Comparison of ENCODE assay signal across 8 cellular contexts in the genomic region with DNA sequence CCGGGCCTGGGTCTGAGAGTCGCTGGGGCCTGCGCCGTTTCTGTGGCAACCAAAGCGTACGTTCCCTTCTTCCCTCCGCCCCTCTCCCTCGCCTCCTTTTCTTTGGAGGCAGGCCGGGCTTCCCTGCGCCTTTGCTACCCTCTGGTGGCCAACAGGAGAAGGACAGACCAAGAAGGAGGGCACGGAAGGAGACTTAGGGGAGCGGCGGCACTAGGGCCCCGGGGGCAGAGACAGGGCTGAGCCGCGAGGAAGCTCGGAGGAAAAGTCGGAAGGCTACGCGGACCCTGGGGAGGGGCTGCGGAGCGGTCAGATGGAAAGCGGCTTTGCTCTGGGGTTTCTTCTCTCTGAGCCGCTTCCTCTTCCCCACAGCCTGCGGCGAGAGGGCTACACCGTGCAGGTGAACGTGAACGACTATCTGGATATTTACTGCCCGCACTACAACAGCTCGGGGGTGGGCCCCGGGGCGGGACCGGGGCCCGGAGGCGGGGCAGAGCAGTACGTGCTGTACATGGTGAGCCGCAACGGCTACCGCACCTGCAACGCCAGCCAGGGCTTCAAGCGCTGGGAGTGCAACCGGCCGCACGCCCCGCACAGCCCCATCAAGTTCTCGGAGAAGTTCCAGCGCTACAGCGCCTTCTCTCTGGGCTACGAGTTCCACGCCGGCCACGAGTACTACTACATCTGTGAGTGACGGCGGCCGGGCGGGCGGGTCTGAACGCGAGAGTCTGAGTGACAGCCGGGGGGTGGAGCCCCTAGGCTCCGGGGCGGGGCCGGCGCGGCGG. TPM values are rescaled to one million over a fixed set of nuclear protein-coding genes. Genes with fewer than 3 reads are reported as not detected.
A peak's percentile ranks its signal among the peaks of the same experiment; 100 is the strongest.
DNase-seq lines count a peak whose midpoint lies in the region; ATAC-seq and TF ChIP-seq lines count a peak whose summit lies in the region.

No MANE protein-coding gene starts in this region.

- intact Hi-C loops in testis (cut with DNase I; ENCODE audit: low total_unique reads): no loop called here

- no peak for TF ChIP-seq POLR2A in testis (IDR thresholded peaks at IDR 0.05)

- H3K4me1 ChIP-seq in testis: peaks cover 38% of the 10 kb centered on the region

- H3K9me3 ChIP-seq in SK-N-MC (ENCODE audit: low read depth, low read length) (no peaks in the 10 kb centered on the region), testis (no peaks in the 10 kb centered on the region)

- ATAC-seq in HG02610 (IDR thresholded peaks at IDR 0.05; ENCODE audit: unreplicated experiment) (peak; percentile 80), omental fat pad (ENCODE audit: low FRiP score) (peak; percentile 83)

- H3K9ac ChIP-seq in SK-N-MC (ENCODE audit: insufficient read length): peak overlapping the region; percentile 24

- H3K27ac Mint-ChIP-seq in activated naive CD4-positive, alpha-beta T cell treated with anti-CD3 and anti-CD28 coated beads, Interleukin-2, amount 50 U/mL, for 24 hours: peak overlapping the region; percentile 83

- 0% methylated on average over 18 to 67 of the region's 67 CpGs for WGBS in testis, 2 donors

- H3K4me3 ChIP-seq in SK-N-MC: peak overlapping the region; percentile 93
- peak overlapping the region; percentile 69 to 71 for H3K4me3 ChIP-seq in testis

- no peak overlapping the region for H3K27ac ChIP-seq in SK-N-MC
- H3K27ac ChIP-seq in testis: peak overlapping the region; percentile 83 to 94

- H3K36me3 ChIP-seq in SK-N-MC (ENCODE audit: insufficient read depth, low read length) (no peaks in the 10 kb centered on the region), testis (ENCODE audit: low read depth, missing control alignments) (no peaks in the 10 kb centered on the region)

- H3K27me3 ChIP-seq in testis: no peaks in the 10 kb centered on the region

- TF ChIP-seq CTCF in GM10266 (IDR thresholded peaks at IDR 0.05; ENCODE audit: control insufficient read depth, insufficient read depth, low read depth, missing control alignments): peak; percentile 97
- TF ChIP-seq CTCF in omental fat pad (IDR thresholded peaks at IDR 0.05): peak in 2 of 3 donors; percentile 43 to 96
- TF ChIP-seq CTCF in testis (IDR thresholded peaks at IDR 0.05): peak; percentile 88 to 97 (median 96)

- no peaks in the 10 kb centered on the region for H3K36me3 Mint-ChIP-seq in activated naive CD4-positive, alpha-beta T cell treated with anti-CD3 and anti-CD28 coated beads, Interleukin-2, amount 50 U/mL, for 24 hours

- peaks cover 19% of the 10 kb centered on the region for H3K27me3 Mint-ChIP-seq in activated naive CD4-positive, alpha-beta T cell treated with anti-CD3 and anti-CD28 coated beads, Interleukin-2, amount 50 U/mL, for 24 hours

- H3K4me3 Mint-ChIP-seq in activated naive CD4-positive, alpha-beta T cell treated with anti-CD3 and anti-CD28 coated beads, Interleukin-2, amount 50 U/mL, for 24 hours: peak overlapping the region; percentile 88

- peak; percentile 97 for DNase-seq in GM10266 (ENCODE audit: extremely low spot score)
- DNase-seq in NCI-H1048 (lab: John Stamatoyannopoulos, UW): peak; percentile 93
- peak; percentile 88 for DNase-seq in SK-N-MC (ENCODE audit: low read depth, low spot score)
- peak; percentile 95 for DNase-seq in glomerular visceral epithelial cell (ENCODE audit: extremely low spot score)
- peak; percentile 86 for DNase-seq in omental fat pad (ENCODE audit: low spot score)
- DNase-seq in testis: peak; percentile 98

- H3K4me1 Mint-ChIP-seq in activated naive CD4-positive, alpha-beta T cell treated with anti-CD3 and anti-CD28 coated beads, Interleukin-2, amount 50 U/mL, for 24 hours: peaks cover 43% of the 10 kb centered on the region

- no peaks in the 10 kb centered on the region for H3K9me3 Mint-ChIP-seq in activated naive CD4-positive, alpha-beta T cell treated with anti-CD3 and anti-CD28 coated beads, Interleukin-2, amount 50 U/mL, for 24 hours

RNA-seq across cellular contexts. Expression of gene EFNA3, which starts 6.3 kb away (rescaled TPM):
- total RNA-seq in omental fat pad: 1 to 10 TPM in 2 of 4 donors, under 1 TPM in 1, not detected in 1; 0.84 to 1.8 (median 1.6) TPM
- total RNA-seq in testis: 1 to 10 TPM; 7.5 to 7.7 TPM
- polyA plus RNA-seq in testis (ENCODE audit: insufficient read depth, low read depth, low replicate concordance): 9.9 TPM

RNA-seq across cellular contexts. Expression of gene EFNA4, which starts 21.4 kb away (rescaled TPM):
- 1 to 10 TPM; 1.7 to 5.0 (median 4.4) TPM for total RNA-seq in omental fat pad
- 1 to 10 TPM; 5.3 to 6.9 TPM for total RNA-seq in testis
- 6.0 TPM for polyA plus RNA-seq in testis (ENCODE audit: insufficient read depth, low read depth, low replicate concordance)

RNA-seq across cellular contexts. Expression of gene ADAM15, which starts 33.8 kb away (rescaled TPM):
- 100 to 1,000 TPM; 116 to 262 (median 157) TPM for total RNA-seq in omental fat pad
- total RNA-seq in testis: 10 to 100 TPM; 30.7 to 34.5 TPM
- polyA plus RNA-seq in testis (ENCODE audit: insufficient read depth, low read depth, low replicate concordance): 42.6 TPM

RNA-seq across cellular contexts. Expression of gene EFNA1, which starts 42.8 kb away (rescaled TPM):
- total RNA-seq in omental fat pad: 10 to 100 TPM; 29.2 to 61.7 (median 56.7) TPM
- 10 to 100 TPM; 13.1 to 14.5 TPM for total RNA-seq in testis
- polyA plus RNA-seq in testis (ENCODE audit: insufficient read depth, low read depth, low replicate concordance): 13.0 TPM

RNA-seq across cellular contexts. Expression of gene SLC50A1, which starts 50.7 kb away (rescaled TPM):
- total RNA-seq in omental fat pad (10 to 100 TPM; 26.8 to 40.6 (median 27.5) TPM), testis (10 to 100 TPM; 25.2 to 30.0 TPM)
- 33.7 TPM for polyA plus RNA-seq in testis (ENCODE audit: insufficient read depth, low read depth, low replicate concordance)
